ENCODE assay signal across 23 cellular contexts in the genomic region with DNA sequence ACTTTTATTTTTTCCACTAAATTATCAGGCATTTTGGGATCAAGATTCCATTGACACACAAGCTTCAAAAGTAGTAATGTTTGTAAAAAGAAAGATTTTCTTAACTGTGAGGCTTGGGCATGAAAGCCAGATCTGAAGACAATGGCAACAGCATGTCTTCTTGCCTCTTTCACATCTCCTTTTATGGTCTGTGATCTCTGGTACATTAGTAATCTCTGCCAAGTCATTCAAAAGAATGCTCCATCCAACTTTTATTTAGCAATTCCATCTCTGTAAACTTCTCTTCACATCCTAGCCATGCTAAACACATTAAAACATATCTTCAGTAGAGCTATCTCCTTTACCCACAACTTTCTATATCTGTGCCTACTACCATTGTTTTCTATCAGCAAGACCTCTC.
DNase-seq lines count a peak whose midpoint lies in the region; ATAC-seq and TF ChIP-seq lines count a peak whose summit lies in the region.
"Had no signal": no experiment of that assay in that cellular context is flagged by ENCODE, and none has a peak within 500 bp of the region (broad histone marks: within the 10 kb centered on the region; RNA-seq: fewer than 3 reads in every experiment).

No MANE protein-coding gene starts in this region.

- intact Hi-C loops in mucosa of descending colon (cut with DNase I, micrococcal nuclease) = no loop called here

- DNase-seq in GM04504 (ENCODE audit: low read depth) (peak; percentile 15), amniotic epithelial cell (ENCODE audit: low read depth) (peak; percentile 61), fibroblast of pulmonary artery (ENCODE audit: low read depth) (peak; percentile 67), mucosa of descending colon (no peak)
- no peak for DNase-seq in stimulated activated CD4-positive, alpha-beta T cell treated with anti-CD3 and anti-CD28 coated beads, Interleukin-4, amount 100 ng/mL, for 4 hours
- DNase-seq: activated CD4-positive, alpha-beta T cell treated with anti-CD3 and anti-CD28 coated beads, Interleukin-2, amount 50 U/mL, for 1 hour; activated naive CD4-positive, alpha-beta T cell treated with anti-CD3 and anti-CD28 coated beads, Interleukin-2, amount 10 ng/mL, durations not matched to agents 7 days and 5 days; AML-193; CD8-positive, alpha-beta T cell; central memory CD4-positive, alpha-beta T cell; DMS153; gastrocnemius medialis; hypothalamus; left ventricle myocardium inferior; natural killer cell; NCI-H1105 treated with DMSO at 0.1 percent for 48 hours; NCI-H2081 treated with DMSO at 0.1 percent for 48 hours; NCI-H774; T-helper 9 cell; thyroid gland had no signal

- no peak overlapping the region for H3K4me3 ChIP-seq in fibroblast of pulmonary artery (replicated peaks; ENCODE audit: low read depth, low read length)
- H3K4me3 ChIP-seq in mucosa of descending colon = no peak overlapping the region
- H3K4me3 ChIP-seq: gastrocnemius medialis, HAP-1, left ventricle myocardium inferior, thyroid gland had no signal

- H3K9me3 ChIP-seq in mucosa of descending colon = no peaks in the 10 kb centered on the region
- H3K9me3 ChIP-seq: gastrocnemius medialis, HAP-1, thyroid gland had no signal

- H3K36me3 ChIP-seq in mucosa of descending colon (ENCODE audit: low read depth) = no peaks in the 10 kb centered on the region
- H3K36me3 ChIP-seq: gastrocnemius medialis, HAP-1, left ventricle myocardium inferior, thyroid gland had no signal

- no peaks in the 10 kb centered on the region for H3K4me1 ChIP-seq in mucosa of descending colon (ENCODE audit: low read depth)
- H3K4me1 ChIP-seq: gastrocnemius medialis, HAP-1, left ventricle myocardium inferior, thyroid gland had no signal

- TF ChIP-seq CTCF in fibroblast of pulmonary artery (IDR thresholded peaks at IDR 0.05; ENCODE audit: low read length, missing control alignments) (no peak), mucosa of descending colon (IDR thresholded peaks at IDR 0.05) (no peak)

- ATAC-seq in HG03159 (IDR thresholded peaks at IDR 0.05; ENCODE audit: unreplicated experiment) = no peak
- ATAC-seq in esophagus mucosa = no peak
- ATAC-seq in mucosa of descending colon = no peak
- ATAC-seq: CD8-positive, alpha-beta T cell; gastrocnemius medialis; natural killer cell had no signal

Comparison
In these comparisons a context has a peak if more than half of its experiments do, and no peak if none do; other contexts are left out.
1. DNase-seq: peak in GM04504 (single experiment), amniotic epithelial cell (single experiment) and fibroblast of pulmonary artery (single experiment); none in stimulated activated CD4-positive, alpha-beta T cell treated with anti-CD3 and anti-CD28 coated beads, Interleukin-4, amount 100 ng/mL, for 4 hours (0 of 2) and mucosa of descending colon (0 of 3).